ENCODE assay signal across 12 cellular contexts in genomic region chr16:11084484-11085024, GRCh38.
DNase-seq lines count a peak whose midpoint lies in the region; ATAC-seq and TF ChIP-seq lines count a peak whose summit lies in the region.
"Had no signal": no experiment of that assay in that cellular context is flagged by ENCODE, and none has a peak within 500 bp of the region (broad histone marks: within the 10 kb centered on the region; RNA-seq: fewer than 3 reads in every experiment).

No MANE protein-coding gene starts in this region.

- H3K4me1 Mint-ChIP-seq in activated CD8-positive, alpha-beta memory T cell treated with anti-CD3 and anti-CD28 coated beads, Interleukin-2, amount 10 ng/mL, durations not matched to agents 7 days and 5 days = peaks cover 76% of the 10 kb centered on the region

- H2AFZ ChIP-seq in DND-41 (ENCODE audit: low read depth, low read length) = no peak overlapping the region

- intact Hi-C loops in esophagus squamous epithelium (cut with DNase I) (no loop called here), prostate gland (cut with DNase I) (no loop called here)

- H3K79me2 ChIP-seq in DND-41 (ENCODE audit: insufficient read depth, low read length) = peaks cover 7% of the 10 kb centered on the region; the same call in 1 of the 2 replicates

- H4K20me1 ChIP-seq in DND-41 (ENCODE audit: insufficient read depth, low read length) = no peaks in the 10 kb centered on the region

- H3K4me1 ChIP-seq in DND-41 (ENCODE audit: insufficient read depth, low read length) (peaks cover 60% of the 10 kb centered on the region), esophagus squamous epithelium (peaks cover 0 to 56% (median 31%) of the 10 kb centered on the region in 3 donors), prostate gland (replicated peaks) (no peaks in the 10 kb centered on the region)

- H3K4me3 ChIP-seq in DND-41 (ENCODE audit: low read depth in 1 of 2, low read length in 2 of 2) = no peak overlapping the region
- no peak overlapping the region for H3K4me3 ChIP-seq in esophagus squamous epithelium
- no peak overlapping the region for H3K4me3 ChIP-seq in prostate gland
- H3K4me3 ChIP-seq: GM12878, heart right ventricle, skin epidermis had no signal

- TF ChIP-seq CTCF in DND-41 (IDR thresholded peaks at IDR 0.05; ENCODE audit: borderline replicate concordance, extremely low read depth, low read length, poor library complexity, severe bottlenecking) = no peak
- TF ChIP-seq CTCF in esophagus squamous epithelium (IDR thresholded peaks at IDR 0.05) = no peak
- TF ChIP-seq CTCF in prostate gland (IDR thresholded peaks at IDR 0.05) = no peak

- H3K4me2 ChIP-seq in DND-41 (ENCODE audit: insufficient read depth, low read length) = no peak overlapping the region

- no peak overlapping the region for H3K27ac Mint-ChIP-seq in activated CD8-positive, alpha-beta memory T cell treated with anti-CD3 and anti-CD28 coated beads, Interleukin-2, amount 10 ng/mL, durations not matched to agents 7 days and 5 days

- no peak for DNase-seq in DND-41
- DNase-seq in NCI-H226 = peak; percentile 71
- DNase-seq in esophagus squamous epithelium (lab: John Stamatoyannopoulos, UW) = no peak
- DNase-seq in prostate gland (ENCODE audit: low spot score) = no peak
- no peak for DNase-seq in cerebellum (ENCODE audit: low spot score)
- no peak for DNase-seq in activated CD8-positive, alpha-beta memory T cell treated with anti-CD3 and anti-CD28 coated beads, Interleukin-2, amount 10 ng/mL, durations not matched to agents 7 days and 5 days
- no peak for DNase-seq in UCSD-AML1 (lab: John Stamatoyannopoulos, UW; ENCODE audit: unreplicated experiment)
- DNase-seq: heart right ventricle, SHP77 treated with DMSO at 0.1 percent for 48 hours had no signal

- H3K4me3 Mint-ChIP-seq in activated CD8-positive, alpha-beta memory T cell treated with anti-CD3 and anti-CD28 coated beads, Interleukin-2, amount 10 ng/mL, durations not matched to agents 7 days and 5 days = no peak overlapping the region

- peaks cover 8% of the 10 kb centered on the region for H3K36me3 Mint-ChIP-seq in activated CD8-positive, alpha-beta memory T cell treated with anti-CD3 and anti-CD28 coated beads, Interleukin-2, amount 10 ng/mL, durations not matched to agents 7 days and 5 days

- H3K27ac ChIP-seq in DND-41 (ENCODE audit: low read length) (peak overlapping the region; percentile 98), esophagus squamous epithelium (peak overlapping the region in 3 of 4 donors; percentile 60 to 71 (median 70)), prostate gland (peak overlapping the region; percentile 15 to 37)
- H3K27ac ChIP-seq: heart right ventricle had no signal

- no peaks in the 10 kb centered on the region for H3K9me3 ChIP-seq in DND-41 (ENCODE audit: insufficient read depth, low read length, severe bottlenecking)
- H3K9me3 ChIP-seq in esophagus squamous epithelium = no peaks in the 10 kb centered on the region
- no peaks in the 10 kb centered on the region for H3K9me3 ChIP-seq in prostate gland
- H3K9me3 ChIP-seq: heart right ventricle had no signal

- CTCF ChIA-PET in activated CD8-positive, alpha-beta memory T cell treated with anti-CD3 and anti-CD28 coated beads, Interleukin-2, amount 10 ng/mL, durations not matched to agents 7 days and 5 days (lab: Charles Lee) = interaction anchor here (1.0 kb wide), 1 partner anchor 10 kb away, joined by 3 read pairs; no protein-coding TSS in a partner anchor

- H3K27me3 Mint-ChIP-seq in activated CD8-positive, alpha-beta memory T cell treated with anti-CD3 and anti-CD28 coated beads, Interleukin-2, amount 10 ng/mL, durations not matched to agents 7 days and 5 days = no peaks in the 10 kb centered on the region

- TF ChIP-seq POLR2A in esophagus squamous epithelium (IDR thresholded peaks at IDR 0.05) (no peak), prostate gland (IDR thresholded peaks at IDR 0.05) (no peak)

- H3K36me3 ChIP-seq in DND-41 (ENCODE audit: insufficient read depth, low read length) (peaks cover 22% of the 10 kb centered on the region), esophagus squamous epithelium (peaks cover 0 to 69% (median 0%) of the 10 kb centered on the region in 3 donors), prostate gland (no peaks in the 10 kb centered on the region)

- H3K9ac ChIP-seq in DND-41 (ENCODE audit: low read depth, low read length) = no peak overlapping the region

- no peak for ATAC-seq in DND-41 (ENCODE audit: insufficient read depth, low read depth)
- no peak for ATAC-seq in activated CD8-positive, alpha-beta memory T cell treated with anti-CD3 and anti-CD28 coated beads, Interleukin-2, amount 10 ng/mL, durations not matched to agents 7 days and 5 days
- no peak for ATAC-seq in HG03108 (IDR thresholded peaks at IDR 0.05; ENCODE audit: unreplicated experiment)
- ATAC-seq: GM12878 had no signal

- H3K9me3 Mint-ChIP-seq in activated CD8-positive, alpha-beta memory T cell treated with anti-CD3 and anti-CD28 coated beads, Interleukin-2, amount 10 ng/mL, durations not matched to agents 7 days and 5 days (ENCODE audit: low read depth) = no peaks in the 10 kb centered on the region

- WGBS in esophagus squamous epithelium, 2 donors = 41% methylated on average over 11 to 13 of the region's 13 CpGs
- 52% methylated on average over 13 of the region's 13 CpGs for whole genome bisulfite sequencing in prostate gland

- H3K27me3 ChIP-seq in DND-41 (ENCODE audit: insufficient read depth, low read length, poor library complexity) (no peaks in the 10 kb centered on the region), esophagus squamous epithelium (no peaks in the 10 kb centered on the region), prostate gland (replicated peaks; ENCODE audit: insufficient read depth) (no peaks in the 10 kb centered on the region)
- H3K27me3 ChIP-seq: heart right ventricle had no signal

Comparison
In these comparisons a context has a peak if more than half of its experiments do, and no peak if none do; other contexts are left out.
1. H3K27ac ChIP-seq: peak in every context shown above with its lines; median percentile 98 in DND-41; 70 in esophagus squamous epithelium; 26 in prostate gland.